In the genomic region with DNA sequence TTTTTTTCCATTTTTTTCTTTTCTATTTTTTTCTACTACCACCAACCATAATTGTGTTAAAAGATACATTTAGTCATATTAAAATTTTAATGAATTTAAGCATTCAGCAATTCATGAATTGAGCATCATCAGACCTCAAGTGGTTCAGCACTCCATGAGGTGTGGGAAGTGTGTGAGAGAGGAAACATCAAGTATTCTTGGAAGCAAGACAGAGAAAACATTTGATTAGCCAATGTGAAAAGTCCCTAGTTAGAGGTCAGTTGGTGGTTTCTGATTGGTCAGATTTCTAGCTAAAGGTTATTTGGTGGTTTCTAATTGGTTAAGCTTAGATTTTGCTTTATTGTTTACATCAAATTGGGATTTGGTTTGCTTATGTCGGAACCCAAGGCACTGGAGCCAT, we compare ENCODE assay signal across 26 cellular contexts.
"Had no signal": no experiment of that assay in that cellular context is flagged by ENCODE, and none has a peak within 500 bp of the region (broad histone marks: within the 10 kb centered on the region; RNA-seq: fewer than 3 reads in every experiment).

No MANE protein-coding gene starts in this region.

- H3K27ac ChIP-seq: dorsolateral prefrontal cortex, epithelial cell of prostate, foreskin keratinocyte, gastroesophageal sphincter, heart left ventricle, lower lobe of right lung, parathyroid adenoma, right lobe of liver, testis, tibial artery, uterus had no signal

- H3K4me3 ChIP-seq: dorsolateral prefrontal cortex, gastroesophageal sphincter, heart left ventricle, lower lobe of right lung, right lobe of liver, smooth muscle cell, testis, tibial artery, upper lobe of left lung, uterus had no signal

- DNase-seq: dorsolateral prefrontal cortex; effector CD4-positive, alpha-beta T cell; endodermal cell; foreskin keratinocyte; heart left ventricle; hippocampal formation; left ventricle myocardium superior; lower lobe of right lung; naive B cell; right lobe of liver; stimulated activated CD4-positive, alpha-beta T cell treated with anti-CD3 and anti-CD28 coated beads, Interleukin-12 subunit alpha, Interleukin-12 subunit beta, amount 100 ng/mL, for 4 hours; stimulated activated CD4-positive, alpha-beta T cell treated with anti-CD3 and anti-CD28 coated beads, Interleukin-1b, Interleukin-23, amount 100 ng/mL, for 48 hours; stimulated activated CD4-positive, alpha-beta T cell treated with anti-CD3 and anti-CD28 coated beads, Interleukin-4, amount 100 ng/mL, for 1 hour; stimulated activated naive CD4-positive, alpha-beta T cell treated with Interleukin-2 at 50 U/mL for 16 hours; substantia nigra; testis; tibial artery; upper lobe of left lung; uterus had no signal

- H3K4me1 ChIP-seq: gastroesophageal sphincter, heart left ventricle, lower lobe of right lung, parathyroid adenoma, right lobe of liver, testis, tibial artery, uterus had no signal

- FAIRE-seq: islet of Langerhans had no signal

- H3K36me3 ChIP-seq: gastroesophageal sphincter, heart left ventricle, lower lobe of right lung, right lobe of liver, tibial artery, upper lobe of left lung, uterus had no signal

- H3K79me2 ChIP-seq: parathyroid adenoma had no signal

- H2AFZ ChIP-seq: parathyroid adenoma had no signal

- H3K9me3 ChIP-seq: gastroesophageal sphincter, heart left ventricle, lower lobe of right lung, right lobe of liver, testis, tibial artery, upper lobe of left lung, uterus had no signal

- H3K4me2 ChIP-seq: smooth muscle cell had no signal

- H3K27me3 ChIP-seq: dorsolateral prefrontal cortex, foreskin keratinocyte, gastroesophageal sphincter, right lobe of liver, testis, tibial artery, upper lobe of left lung, uterus had no signal

- ATAC-seq: foreskin keratinocyte; gastroesophageal sphincter; heart left ventricle; left ventricle myocardium superior; natural killer cell treated with Interleukin-12 subunit alpha and Interleukin-12 subunit beta and Interleukin-15 and Interleukin-18, amount 100 ng/mL, for 72 hours; stimulated activated effector memory CD8-positive, alpha-beta T cell treated with anti-CD3 and anti-CD28 coated beads, Interleukin-12 subunit alpha, Interleukin-12 subunit beta, amount 100 ng/mL, for 72 hours had no signal
